In the genomic region with DNA sequence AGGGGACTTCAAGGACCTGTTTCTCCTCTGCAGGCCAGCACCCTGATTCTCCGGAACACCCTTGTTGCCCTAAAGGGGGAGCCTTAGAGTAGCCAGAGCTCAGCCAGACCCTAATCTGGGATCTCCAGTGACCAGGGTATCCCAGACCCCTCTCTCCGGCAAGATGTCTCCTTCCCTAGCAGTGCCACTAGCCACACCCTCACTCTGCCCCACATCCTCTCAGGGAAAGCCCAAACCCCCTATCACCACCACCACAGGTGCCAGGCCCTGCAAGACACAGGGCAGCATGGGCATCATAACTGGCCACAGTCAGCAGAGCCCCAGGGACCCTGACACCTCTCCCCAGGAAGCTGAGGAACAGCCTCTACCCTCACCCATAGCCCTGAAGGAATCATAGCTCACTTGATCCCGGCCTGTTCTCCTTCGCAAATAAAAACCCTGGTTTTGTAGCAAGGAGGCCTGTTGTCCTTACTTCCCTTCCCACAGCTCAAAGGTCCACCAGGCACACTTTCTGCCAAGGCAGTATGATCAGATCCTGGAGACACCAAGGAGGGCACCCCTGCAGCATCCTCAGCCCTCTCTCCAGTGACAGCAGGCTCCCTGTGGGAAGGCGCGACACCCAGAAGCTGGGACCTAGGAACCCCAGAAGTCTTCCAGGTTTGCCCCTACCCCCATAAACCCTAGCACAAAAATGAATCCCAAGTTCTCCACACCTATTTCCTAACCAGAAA, we compare ENCODE assay signal across 12 cellular contexts. TPM values are rescaled to one million over a fixed set of nuclear protein-coding genes. Genes with fewer than 3 reads are reported as not detected.
DNase-seq lines count a peak whose midpoint lies in the region; ATAC-seq and TF ChIP-seq lines count a peak whose summit lies in the region.
"Had no signal": no experiment of that assay in that cellular context is flagged by ENCODE, and none has a peak within 500 bp of the region (broad histone marks: within the 10 kb centered on the region; RNA-seq: fewer than 3 reads in every experiment).

No MANE protein-coding gene starts in this region.

- no peak overlapping the region for H3K56ac ChIP-seq in H9 (ENCODE audit: insufficient read length, low read depth, low read length)

- H2BK5ac ChIP-seq in H9 (ENCODE audit: insufficient read length, low read length): no peak overlapping the region

- H3K4me1 ChIP-seq in H9 (ENCODE audit: insufficient read depth, low read length): no peaks in the 10 kb centered on the region

- peaks cover 21 to 25% of the 10 kb centered on the region in 2 experiments for H3K4me1 Mint-ChIP-seq in H9
- H3K4me1 Mint-ChIP-seq in brain: peaks cover 32% of the 10 kb centered on the region
- peaks cover 35 to 41% of the 10 kb centered on the region in 2 donors for H3K4me1 Mint-ChIP-seq in natural killer cell treated with Interleukin-12 subunit alpha and Interleukin-12 subunit beta and Interleukin-15 and Interleukin-18, amount 100 ng/mL, for 72 hours (ENCODE audit: low read depth in 2 of 2)

- DNase-seq in DMS 273 (lab: John Stamatoyannopoulos, UW; ENCODE audit: unreplicated experiment) (peak; percentile 42), DMS 273 treated with DMSO at 0.1 percent for 48 hours (lab: John Stamatoyannopoulos, UW) (no peak), H9 (peak; percentile 54), SIG-M5 (lab: John Stamatoyannopoulos, UW) (no peak)
- DNase-seq in natural killer cell treated with Interleukin-12 subunit alpha and Interleukin-12 subunit beta and Interleukin-15 and Interleukin-18, amount 100 ng/mL, for 72 hours (ENCODE audit: low spot score): no peak
- DNase-seq in effector CD8-positive, alpha-beta T cell (lab: John Stamatoyannopoulos, UW): no peak
- DNase-seq in stimulated activated CD4-positive, alpha-beta T cell treated with anti-CD3 and anti-CD28 coated beads, Interleukin-2, amount 100 ng/mL, for 48 hours: no peak
- DNase-seq: 8988T, NCI-H1417, SHP77 had no signal

- peak overlapping the region in 2 of 3 experiments; percentile 28 to 71; a peak in 1 of 7 replicates for H3K27ac Mint-ChIP-seq in H9
- peak overlapping the region in 3 of 5 experiments; percentile 55 to 90 (median 77) for H3K27ac Mint-ChIP-seq in brain
- peak overlapping the region; percentile 64 to 92 for H3K27ac Mint-ChIP-seq in natural killer cell treated with Interleukin-12 subunit alpha and Interleukin-12 subunit beta and Interleukin-15 and Interleukin-18, amount 100 ng/mL, for 72 hours

- no peak overlapping the region for H4K5ac ChIP-seq in H9 (ENCODE audit: insufficient read length, low read depth, low read length)

- no peak overlapping the region for H3K4me2 ChIP-seq in H9 (ENCODE audit: insufficient read depth, insufficient read length, low read length)

- peaks cover 3% of the 10 kb centered on the region for H3K79me1 ChIP-seq in H9 (ENCODE audit: insufficient read depth, low read depth, low read length, poor library complexity, severe bottlenecking)

- H3K9me3 Mint-ChIP-seq in H9 (peaks cover 3 to 7% of the 10 kb centered on the region in 2 experiments; a peak in 2 of 5 replicates), brain (peaks cover 0 to 3% (median 0%) of the 10 kb centered on the region in 5 experiments)
- H3K9me3 Mint-ChIP-seq in natural killer cell treated with Interleukin-12 subunit alpha and Interleukin-12 subunit beta and Interleukin-15 and Interleukin-18, amount 100 ng/mL, for 72 hours: no peaks in the 10 kb centered on the region

- no peak overlapping the region for H2BK12ac ChIP-seq in H9 (ENCODE audit: insufficient read length, low read depth, low read length)

- H2BK15ac ChIP-seq in H9 (ENCODE audit: low read depth, low read length): no peak overlapping the region

- H3K9me3 ChIP-seq in H9 (ENCODE audit: control insufficient read depth, low read depth, low read length): no peaks in the 10 kb centered on the region

- no peaks in the 10 kb centered on the region for H4K20me1 ChIP-seq in H9 (ENCODE audit: control insufficient read depth, insufficient read depth, insufficient read length)

- no peak overlapping the region for H3K14ac ChIP-seq in H9 (ENCODE audit: insufficient read depth, low read length)

- no peak overlapping the region for H3K9ac ChIP-seq in H9 (ENCODE audit: extremely low read depth, insufficient read length, low read length)

- no peak overlapping the region for H3K18ac ChIP-seq in H9 (ENCODE audit: insufficient read length, low read depth, low read length)

- no peak overlapping the region for H2BK20ac ChIP-seq in H9 (ENCODE audit: low read depth, low read length, poor library complexity, severe bottlenecking)

- no peaks in the 10 kb centered on the region for H3K27me3 ChIP-seq in H9 (ENCODE audit: insufficient read depth, low read length)

- TF ChIP-seq CTCF in H9 (conservative IDR thresholded peaks at IDR 0.05) (peak; percentile 42; the same call in 2 of the 3 replicates), brain (conservative IDR thresholded peaks at IDR 0.05) (peak in 1 of 2 experiments; percentile 18)

- no peak overlapping the region for H4K8ac ChIP-seq in H9 (replicated peaks; ENCODE audit: insufficient read length, low read depth, low read length)

- no peak overlapping the region for H3K27ac ChIP-seq in H9 (ENCODE audit: insufficient read length, low read depth, low read length)

- H2BK120ac ChIP-seq in H9 (ENCODE audit: low read depth, low read length, poor library complexity, severe bottlenecking): no peak overlapping the region

- H3K27me3 Mint-ChIP-seq in H9 (ENCODE audit: low read depth) (peaks cover 8% of the 10 kb centered on the region), brain (peaks cover 14% of the 10 kb centered on the region)
- H3K27me3 Mint-ChIP-seq in natural killer cell treated with Interleukin-12 subunit alpha and Interleukin-12 subunit beta and Interleukin-15 and Interleukin-18, amount 100 ng/mL, for 72 hours: no peaks in the 10 kb centered on the region

- no CpG with 5 or more reads among the region's 6 CpGs for WGBS in H9 (ENCODE audit: extremely low coverage, insufficient read length, low lambda C conversion rate)

- peaks cover 14% of the 10 kb centered on the region; the same call in 1 of the 2 replicates for H3K79me2 ChIP-seq in H9 (ENCODE audit: insufficient read depth, low read length)

- H2AK5ac ChIP-seq in H9 (ENCODE audit: insufficient read length, low read length): no peak overlapping the region

- no peak overlapping the region for H3T11ph ChIP-seq in H9 (ENCODE audit: low read length)

- ATAC-seq in natural killer cell treated with Interleukin-12 subunit alpha and Interleukin-12 subunit beta and Interleukin-15 and Interleukin-18, amount 100 ng/mL, for 72 hours: no peak

- no peak overlapping the region for H3K4ac ChIP-seq in H9 (ENCODE audit: low read depth, low read length)

- H3K36me3 Mint-ChIP-seq in H9 (ENCODE audit: insufficient read depth in 1 of 3, low read depth in 3 of 3) (peaks cover 47 to 58% (median 50%) of the 10 kb centered on the region in 3 experiments), brain (peaks cover 62% of the 10 kb centered on the region)
- H3K36me3 Mint-ChIP-seq in natural killer cell treated with Interleukin-12 subunit alpha and Interleukin-12 subunit beta and Interleukin-15 and Interleukin-18, amount 100 ng/mL, for 72 hours: peaks cover 26% of the 10 kb centered on the region

- H3K4me3 Mint-ChIP-seq in H9 (peak overlapping the region in 1 of 2 experiments; percentile 31; a peak in 2 of 5 replicates), brain (peak overlapping the region in 2 of 5 experiments; percentile 73 to 87)
- no peak overlapping the region for H3K4me3 Mint-ChIP-seq in natural killer cell treated with Interleukin-12 subunit alpha and Interleukin-12 subunit beta and Interleukin-15 and Interleukin-18, amount 100 ng/mL, for 72 hours

- H2AFZ ChIP-seq in H9 (ENCODE audit: low read length): no peak overlapping the region

- H4K91ac ChIP-seq in H9 (ENCODE audit: insufficient read length, low read depth, low read length): no peak overlapping the region

- H3K23ac ChIP-seq in H9 (ENCODE audit: insufficient read length, low read depth, low read length): no peak overlapping the region

- peaks cover 8% of the 10 kb centered on the region for H3K23me2 ChIP-seq in H9 (ENCODE audit: insufficient read length, low read depth, low read length, poor library complexity, severe bottlenecking)

RNA-seq across cellular contexts. Expression of gene CFL1, which starts 4.6 kb away (rescaled TPM):
- 1,107 and 1,147 TPM in 2 replicates for total RNA-seq in H9 (2021)
- polyA plus RNA-seq in brain (ENCODE audit: insufficient read depth, low read depth, low replicate concordance): 2,437 TPM
- 1,000 to 10,000 TPM; 1,401 to 1,644 TPM for total RNA-seq in natural killer cell treated with Interleukin-12 subunit alpha and Interleukin-12 subunit beta and Interleukin-15 and Interleukin-18, amount 100 ng/mL, for 72 hours

RNA-seq across cellular contexts. Expression of gene MUS81, which starts 6.8 kb away (rescaled TPM):
- total RNA-seq in H9 (2021): 45.0 and 49.2 TPM in 2 replicates
- polyA plus RNA-seq in brain (ENCODE audit: insufficient read depth, low read depth, low replicate concordance): 41.7 TPM
- 100 to 1,000 TPM in 1 of 2 donors, 10 to 100 TPM in 1; 85.7 to 109 TPM for total RNA-seq in natural killer cell treated with Interleukin-12 subunit alpha and Interleukin-12 subunit beta and Interleukin-15 and Interleukin-18, amount 100 ng/mL, for 72 hours

RNA-seq across cellular contexts. Expression of gene EFEMP2, which starts 19.2 kb away (rescaled TPM):
- total RNA-seq in H9 (2021): 22.9 and 26.2 TPM in 2 replicates
- polyA plus RNA-seq in brain (ENCODE audit: insufficient read depth, low read depth, low replicate concordance): 17.1 TPM
- 10 to 100 TPM in 1 of 2 donors, 1 to 10 TPM in 1; 7.5 to 10.6 TPM for total RNA-seq in natural killer cell treated with Interleukin-12 subunit alpha and Interleukin-12 subunit beta and Interleukin-15 and Interleukin-18, amount 100 ng/mL, for 72 hours

RNA-seq across cellular contexts. Expression of gene SNX32, which starts 19.7 kb away (rescaled TPM):
- total RNA-seq in H9 (2021): 0.88 and 1.2 TPM in 2 replicates
- 3.6 TPM for polyA plus RNA-seq in brain (ENCODE audit: insufficient read depth, low read depth, low replicate concordance)
- 1 to 10 TPM in 1 of 2 donors, under 1 TPM in 1; 0.52 to 1.0 TPM for total RNA-seq in natural killer cell treated with Interleukin-12 subunit alpha and Interleukin-12 subunit beta and Interleukin-15 and Interleukin-18, amount 100 ng/mL, for 72 hours

RNA-seq across cellular contexts. Expression of gene CTSW, which starts 26.2 kb away (rescaled TPM):
- not detected in 2 replicates for total RNA-seq in H9 (2021)
- 0.76 TPM for polyA plus RNA-seq in brain (ENCODE audit: insufficient read depth, low read depth, low replicate concordance)
- total RNA-seq in natural killer cell treated with Interleukin-12 subunit alpha and Interleukin-12 subunit beta and Interleukin-15 and Interleukin-18, amount 100 ng/mL, for 72 hours: 100 to 1,000 TPM; 124 to 886 TPM
- total RNA-seq: renal cortical epithelial cell had no signal

Comparison
In these comparisons a context has a peak if more than half of its experiments do, and no peak if none do; other contexts are left out.
1. DNase-seq: peak in DMS 273 (single experiment) and H9 (single experiment); none in DMS 273 treated with DMSO at 0.1 percent for 48 hours (single experiment), natural killer cell treated with Interleukin-12 subunit alpha and Interleukin-12 subunit beta and Interleukin-15 and Interleukin-18, amount 100 ng/mL, for 72 hours (single experiment), SIG-M5 (single experiment), effector CD8-positive, alpha-beta T cell (single experiment) and stimulated activated CD4-positive, alpha-beta T cell treated with anti-CD3 and anti-CD28 coated beads, Interleukin-2, amount 100 ng/mL, for 48 hours (0 of 2).
2. Peak in every context shown above with its lines, with median percentiles within 50 percentile points of each other: H3K27ac Mint-ChIP-seq.